ENCODE assay signal across 11 cellular contexts in genomic region chr6:150633466-150633795, GRCh38. TPM values are rescaled to one million over a fixed set of nuclear protein-coding genes. Genes with fewer than 3 reads are reported as not detected.
DNase-seq lines count a peak whose midpoint lies in the region; ATAC-seq and TF ChIP-seq lines count a peak whose summit lies in the region.
"Had no signal": no experiment of that assay in that cellular context is flagged by ENCODE, and none has a peak within 500 bp of the region (broad histone marks: within the 10 kb centered on the region; RNA-seq: fewer than 3 reads in every experiment).

No MANE protein-coding gene starts in this region.

- H3K27me3 Mint-ChIP-seq in activated T-cell treated with anti-CD3 and anti-CD28 coated beads, Interleukin-2, amount 50 U/mL, for 72 hours (ENCODE audit: low read depth): peaks cover 29% of the 10 kb centered on the region
- H3K27me3 Mint-ChIP-seq in central memory CD8-positive, alpha-beta T cell: no peaks in the 10 kb centered on the region

- peak overlapping the region in 3 of 4 donors; percentile 70 to 76 (median 74) for H3K27ac ChIP-seq in tibial nerve
- H3K27ac ChIP-seq: SJSA1 had no signal

- H3K9me3 ChIP-seq in tibial nerve: no peaks in the 10 kb centered on the region
- H3K9me3 ChIP-seq: SJSA1 had no signal

- no peak for TF ChIP-seq POLR2A in tibial nerve (IDR thresholded peaks at IDR 0.05)

- H3K9me3 Mint-ChIP-seq in activated T-cell treated with anti-CD3 and anti-CD28 coated beads, Interleukin-2, amount 50 U/mL, for 72 hours: no peaks in the 10 kb centered on the region
- no peaks in the 10 kb centered on the region for H3K9me3 Mint-ChIP-seq in central memory CD8-positive, alpha-beta T cell
- H3K9me3 Mint-ChIP-seq: dendritic cell treated with granulocyte-macrophage colony-stimulating factor and Interleukin-4, amounts not matched to agents 40 ng/mL and 50 ng/mL, for 4 days had no signal

- peaks cover 59% of the 10 kb centered on the region for H3K4me1 Mint-ChIP-seq in activated T-cell treated with anti-CD3 and anti-CD28 coated beads, Interleukin-2, amount 50 U/mL, for 72 hours (ENCODE audit: low read depth)
- H3K4me1 Mint-ChIP-seq in central memory CD8-positive, alpha-beta T cell: peaks cover 59% of the 10 kb centered on the region

- H3K4me3 Mint-ChIP-seq in activated T-cell treated with anti-CD3 and anti-CD28 coated beads, Interleukin-2, amount 50 U/mL, for 72 hours: peak overlapping the region; percentile 81 to 93
- peak overlapping the region; percentile 94 for H3K4me3 Mint-ChIP-seq in central memory CD8-positive, alpha-beta T cell

- peak overlapping the region; percentile 89 for H3K27ac Mint-ChIP-seq in activated T-cell treated with anti-CD3 and anti-CD28 coated beads, Interleukin-2, amount 50 U/mL, for 72 hours
- peak overlapping the region; percentile 98 for H3K27ac Mint-ChIP-seq in central memory CD8-positive, alpha-beta T cell (ENCODE audit: low read depth)
- H3K27ac Mint-ChIP-seq: dendritic cell treated with granulocyte-macrophage colony-stimulating factor and Interleukin-4, amounts not matched to agents 40 ng/mL and 50 ng/mL, for 4 days had no signal

- no peak for TF ChIP-seq CTCF in tibial nerve (IDR thresholded peaks at IDR 0.05)

- no peak for TF ChIP-seq EP300 in tibial nerve (IDR thresholded peaks at IDR 0.05)

- peaks cover 0 to 39% (median 28%) of the 10 kb centered on the region in 4 donors for H3K4me1 ChIP-seq in tibial nerve

- DNase-seq in activated T-cell treated with anti-CD3 and anti-CD28 coated beads, Interleukin-2, amount 50 U/mL, for 72 hours: no peak
- DNase-seq in activated T-cell treated with anti-CD3 and anti-CD28 coated beads, Interleukin-2, amount 50 U/mL, for 48 hours: no peak
- DNase-seq in central memory CD8-positive, alpha-beta T cell (ENCODE audit: low spot score in 2 of 2): no peak
- no peak for DNase-seq in tibial nerve (ENCODE audit: low spot score in 2 of 2)
- no peak for DNase-seq in NCI-H1930 (lab: John Stamatoyannopoulos, UW)
- DNase-seq in iPS-NIHi11 (ENCODE audit: low spot score): no peak
- DNase-seq: NCI-H2029 treated with DMSO at 0.1 percent for 48 hours had no signal

- H3K4me3 ChIP-seq in tibial nerve: peak overlapping the region in 1 of 4 donors; percentile 30
- H3K4me3 ChIP-seq: SJSA1 had no signal

- no peaks in the 10 kb centered on the region for H3K36me3 ChIP-seq in tibial nerve
- H3K36me3 ChIP-seq: SJSA1 had no signal

- no peaks in the 10 kb centered on the region for H3K36me3 Mint-ChIP-seq in activated T-cell treated with anti-CD3 and anti-CD28 coated beads, Interleukin-2, amount 50 U/mL, for 72 hours (ENCODE audit: insufficient read depth in 2 of 2)
- H3K36me3 Mint-ChIP-seq in central memory CD8-positive, alpha-beta T cell (ENCODE audit: insufficient read depth): peaks cover 3% of the 10 kb centered on the region

- WGBS in tibial nerve, 2 donors: 89 to 93% methylated on average over 3 of the region's 3 CpGs

- H3K27me3 ChIP-seq in tibial nerve: no peaks in the 10 kb centered on the region

- peak; percentile 40 to 54 for ATAC-seq in activated T-cell treated with anti-CD3 and anti-CD28 coated beads, Interleukin-2, amount 50 U/mL, for 72 hours (replicated peaks in 1 of 2)
- ATAC-seq in HG02885 (IDR thresholded peaks at IDR 0.05; ENCODE audit: poor library complexity, unreplicated experiment): peak; percentile 14
- ATAC-seq in central memory CD8-positive, alpha-beta T cell (replicated peaks; ENCODE audit: extremely low read depth, poor library complexity, severe bottlenecking): no peak
- no peak for ATAC-seq in HG03097 (IDR thresholded peaks at IDR 0.05; ENCODE audit: low FRiP score, unreplicated experiment)

RNA-seq across cellular contexts. Expression of gene PLEKHG1, which starts 33.7 kb away (rescaled TPM):
- 10 to 100 TPM; 25.0 to 27.1 TPM for total RNA-seq in activated T-cell treated with anti-CD3 and anti-CD28 coated beads, Interleukin-2, amount 50 U/mL, for 72 hours
- total RNA-seq in tibial nerve: 10 to 100 TPM; 25.6 to 50.1 (median 39.7) TPM

Comparison
In these comparisons a context has a peak if more than half of its experiments do, and no peak if none do; other contexts are left out.
1. ATAC-seq: peak in activated T-cell treated with anti-CD3 and anti-CD28 coated beads, Interleukin-2, amount 50 U/mL, for 72 hours (2 of 2) and HG02885 (single experiment); none in central memory CD8-positive, alpha-beta T cell (single experiment) and HG03097 (single experiment).